ENCODE assay signal across 9 cellular contexts in genomic region chr19:12065100-12065538, GRCh38. TPM values are rescaled to one million over a fixed set of nuclear protein-coding genes. Genes with fewer than 3 reads are reported as not detected.
DNase-seq lines count a peak whose midpoint lies in the region; ATAC-seq and TF ChIP-seq lines count a peak whose summit lies in the region.
"Had no signal": no experiment of that assay in that cellular context is flagged by ENCODE, and none has a peak within 500 bp of the region (broad histone marks: within the 10 kb centered on the region; RNA-seq: fewer than 3 reads in every experiment).

No MANE protein-coding gene starts in this region.

- no peak for TF ChIP-seq CTCF in progenitor cell of endocrine pancreas (IDR thresholded peaks at IDR 0.05; ENCODE audit: unreplicated experiment)

- H3K4me3 Mint-ChIP-seq in progenitor cell of endocrine pancreas (ENCODE audit: low read depth) = peak overlapping the region; percentile 78

- 3% methylated on average over 23 of the region's 23 CpGs for whole genome bisulfite sequencing in right cardiac atrium

- peaks cover 25% of the 10 kb centered on the region for H3K36me3 Mint-ChIP-seq in progenitor cell of endocrine pancreas (ENCODE audit: insufficient read depth)

- no peaks in the 10 kb centered on the region for H3K27me3 Mint-ChIP-seq in progenitor cell of endocrine pancreas

- DNase-seq in DMS79 treated with DMSO at 0.1 percent for 48 hours (lab: John Stamatoyannopoulos, UW) (peak; percentile 25), DMS79 (lab: John Stamatoyannopoulos, UW) (no peak), HuH-7.5 (ENCODE audit: low spot score) (peak; percentile 27), right cardiac atrium (peak in 2 of 3 donors; percentile 25 to 63), progenitor cell of endocrine pancreas (ENCODE audit: low spot score, unreplicated experiment) (no peak), KG1 (lab: John Stamatoyannopoulos, UW) (no peak), GOT3 (lab: John Stamatoyannopoulos, UW) (no peak)

- peak overlapping the region; percentile 61 for H3K4me3 ChIP-seq in right cardiac atrium (ENCODE audit: low read length)
- H3K4me3 ChIP-seq: A549 had no signal

- no peaks in the 10 kb centered on the region for H3K9me3 ChIP-seq in right cardiac atrium (ENCODE audit: control insufficient read depth, low read length)
- H3K9me3 ChIP-seq: A549 had no signal

- H3K27me3 ChIP-seq in right cardiac atrium (ENCODE audit: control insufficient read depth, insufficient read depth) = no peaks in the 10 kb centered on the region

- H3K4me1 ChIP-seq in right cardiac atrium (ENCODE audit: control insufficient read depth, insufficient read depth, low read length) = peaks cover 2% of the 10 kb centered on the region
- H3K4me1 ChIP-seq: A549 had no signal

- intact Hi-C loops in right cardiac atrium (cut with DNase I) = no loop called here

- peaks cover 2% of the 10 kb centered on the region for H3K4me1 Mint-ChIP-seq in progenitor cell of endocrine pancreas (ENCODE audit: low read depth)

- peak overlapping the region; percentile 91 for H3K27ac ChIP-seq in angular gyrus (ENCODE audit: low read depth, low read length)
- peak overlapping the region; percentile 83 for H3K27ac ChIP-seq in right cardiac atrium (ENCODE audit: low read length)
- H3K27ac ChIP-seq: A549 had no signal

- peak overlapping the region; percentile 94 for H3K27ac Mint-ChIP-seq in progenitor cell of endocrine pancreas

- no peak for ATAC-seq in right cardiac atrium
- ATAC-seq: A549 had no signal

- peaks cover 3% of the 10 kb centered on the region for H3K9me3 Mint-ChIP-seq in progenitor cell of endocrine pancreas (ENCODE audit: low read depth)

RNA-seq across cellular contexts. Expression of gene ZNF844, which starts 0.6 kb away (rescaled TPM):
- total RNA-seq in right cardiac atrium (10 to 100 TPM in 3 of 4 donors, 1 to 10 TPM in 1; 9.6 to 14.7 (median 13.6) TPM), progenitor cell of endocrine pancreas (12.7 and 13.4 TPM in 2 replicates)
- 5.6 TPM for polyA plus RNA-seq in right cardiac atrium
- polyA plus RNA-seq: A549 had no signal

RNA-seq across cellular contexts. Expression of gene ZNF878, which starts 12.4 kb away (rescaled TPM):
- total RNA-seq in right cardiac atrium (under 1 TPM in 2 of 4 donors, not detected in 2; 0.20 to 0.38 TPM), progenitor cell of endocrine pancreas (2.2 and 2.9 TPM in 2 replicates)
- 0.23 TPM for polyA plus RNA-seq in right cardiac atrium
- polyA plus RNA-seq: A549 had no signal

RNA-seq across cellular contexts. Expression of gene ZNF433, which starts 29.6 kb away (rescaled TPM):
- total RNA-seq in right cardiac atrium (1 to 10 TPM; 3.5 to 5.0 (median 3.9) TPM), progenitor cell of endocrine pancreas (9.1 and 10.7 TPM in 2 replicates)
- polyA plus RNA-seq in right cardiac atrium = 4.0 TPM
- polyA plus RNA-seq: A549 had no signal

Comparison
In these comparisons a context has a peak if more than half of its experiments do, and no peak if none do; other contexts are left out.
1. DNase-seq: peak in DMS79 treated with DMSO at 0.1 percent for 48 hours (single experiment), HuH-7.5 (single experiment) and right cardiac atrium (2 of 3); none in DMS79 (single experiment), progenitor cell of endocrine pancreas (single experiment), KG1 (single experiment) and GOT3 (single experiment).